ENCODE assay signal across 34 cellular contexts in the genomic region with DNA sequence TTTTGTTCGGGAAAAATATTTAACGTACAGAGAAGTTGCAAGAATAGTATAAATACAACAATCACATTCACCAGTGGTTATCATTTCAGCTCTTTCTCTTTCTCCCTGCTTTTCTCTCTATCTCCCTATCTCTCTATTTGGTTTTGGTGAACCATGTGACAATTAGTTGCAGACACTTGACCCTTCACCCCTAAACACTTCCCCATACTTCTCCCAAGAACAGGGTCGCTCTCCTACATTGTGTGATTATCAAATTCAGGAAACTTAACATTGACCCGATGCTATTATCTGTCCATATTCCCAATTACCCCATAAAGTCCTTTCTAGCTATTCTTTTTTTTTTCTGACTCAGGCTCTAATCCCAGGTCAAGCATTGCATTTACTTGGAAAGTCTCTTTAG. TPM values are rescaled to one million over a fixed set of nuclear protein-coding genes. Genes with fewer than 3 reads are reported as not detected.
"Had no signal": no experiment of that assay in that cellular context is flagged by ENCODE, and none has a peak within 500 bp of the region (broad histone marks: within the 10 kb centered on the region; RNA-seq: fewer than 3 reads in every experiment).

No MANE protein-coding gene starts in this region.

- H3K9me3 Mint-ChIP-seq: activated T-cell treated with anti-CD3 and anti-CD28 coated beads, Interleukin-2, amount 50 U/mL, for 72 hours; natural killer cell treated with Interleukin-12 subunit alpha and Interleukin-12 subunit beta and Interleukin-15 and Interleukin-18, amount 100 ng/mL, for 72 hours; T-helper 1 cell treated with Interleukin-12 subunit alpha and Interleukin-12 subunit beta and Interleukin-4 antibody, amounts not matched to agents 30 μg/mL and 1 μg/mL, for 36 hours had no signal

- DNase-seq: activated CD4-positive, alpha-beta T cell treated with anti-CD3 and anti-CD28 coated beads for 36 hours; activated CD4-positive, alpha-beta T cell treated with anti-CD3 and anti-CD28 coated beads, Interleukin-2, amount 50 U/mL, for 4 hours; activated CD4-positive, CD25-positive, alpha-beta regulatory T cell; activated effector memory CD4-positive, alpha-beta T cell treated with Interleukin-2 at 50 U/mL for 16 hours; activated naive CD4-positive, alpha-beta T cell treated with Interleukin-2 at 50 U/mL for 16 hours; activated T-cell treated with anti-CD3 and anti-CD28 coated beads for 4 hours; activated T-cell treated with anti-CD3 and anti-CD28 coated beads, Interleukin-2, amount 50 U/mL, for 72 hours; adrenal gland; aorta; body of pancreas; cerebellar nuclear complex; colonic mucosa; dorsolateral prefrontal cortex; effector memory CD4-positive, alpha-beta T cell; gastrocnemius medialis; glutamatergic neuron; left lung; mesendoderm; mucosa of descending colon; nucleus accumbens; spleen; stimulated activated naive CD4-positive, alpha-beta T cell; T-helper 9 cell; transverse colon had no signal

- H3K79me2 ChIP-seq: parathyroid adenoma had no signal

- H3K4me3 ChIP-seq: adrenal gland, body of pancreas, colonic mucosa, dorsolateral prefrontal cortex, gastrocnemius medialis, left lung, lung, mucosa of descending colon, right atrium auricular region, spleen, transverse colon had no signal

- H2AFZ ChIP-seq: parathyroid adenoma had no signal

- H3K36me3 Mint-ChIP-seq: activated naive CD8-positive, alpha-beta T cell; natural killer cell treated with Interleukin-12 subunit alpha and Interleukin-12 subunit beta and Interleukin-15 and Interleukin-18, amount 100 ng/mL, for 72 hours had no signal

- H3K27me3 ChIP-seq: adrenal gland, body of pancreas, colonic mucosa, dorsolateral prefrontal cortex, gastrocnemius medialis, left lung, right atrium auricular region, spleen, transverse colon had no signal

- ATAC-seq: activated CD4-positive, alpha-beta T cell treated with anti-CD3 and anti-CD28 coated beads for 36 hours; activated T-cell treated with anti-CD3 and anti-CD28 coated beads, Interleukin-2, amount 50 U/mL, for 72 hours; body of pancreas; gastrocnemius medialis; left lung; mucosa of descending colon; natural killer cell treated with Interleukin-12 subunit alpha and Interleukin-12 subunit beta and Interleukin-15 and Interleukin-18, amount 100 ng/mL, for 72 hours had no signal

- H3K27me3 Mint-ChIP-seq: natural killer cell treated with Interleukin-12 subunit alpha and Interleukin-12 subunit beta and Interleukin-15 and Interleukin-18, amount 100 ng/mL, for 72 hours had no signal

- FAIRE-seq: islet of Langerhans, urothelium cell line had no signal

- H3K9me3 ChIP-seq: adrenal gland, body of pancreas, colonic mucosa, gastrocnemius medialis, left lung, mucosa of descending colon, right atrium auricular region, spleen, transverse colon had no signal

- H3K4me1 Mint-ChIP-seq: activated CD4-positive, alpha-beta T cell treated with anti-CD3 and anti-CD28 coated beads for 36 hours had no signal

- H3K9ac ChIP-seq: parathyroid adenoma had no signal

- H3K36me3 ChIP-seq: adrenal gland, colonic mucosa, gastrocnemius medialis, left lung, right atrium auricular region, spleen, transverse colon had no signal

- H3K27ac ChIP-seq: adrenal gland, colonic mucosa, dorsolateral prefrontal cortex, gastrocnemius medialis, left lung, parathyroid adenoma, right atrium auricular region, spleen, transverse colon had no signal

- H3K4me1 ChIP-seq: colonic mucosa, parathyroid adenoma had no signal

- H3K4me3 Mint-ChIP-seq: activated CD4-positive, alpha-beta T cell treated with anti-CD3 and anti-CD28 coated beads for 36 hours; activated naive CD8-positive, alpha-beta T cell; activated T-cell treated with anti-CD3 and anti-CD28 coated beads, Interleukin-2, amount 50 U/mL, for 72 hours; natural killer cell treated with Interleukin-12 subunit alpha and Interleukin-12 subunit beta and Interleukin-15 and Interleukin-18, amount 100 ng/mL, for 72 hours; T-helper 1 cell treated with Interleukin-12 subunit alpha and Interleukin-12 subunit beta and Interleukin-4 antibody, amounts not matched to agents 30 μg/mL and 1 μg/mL, for 36 hours had no signal

- H3K27ac Mint-ChIP-seq: activated CD4-positive, alpha-beta T cell treated with anti-CD3 and anti-CD28 coated beads for 36 hours; activated naive CD8-positive, alpha-beta T cell; activated T-cell treated with anti-CD3 and anti-CD28 coated beads, Interleukin-2, amount 50 U/mL, for 72 hours; natural killer cell treated with Interleukin-12 subunit alpha and Interleukin-12 subunit beta and Interleukin-15 and Interleukin-18, amount 100 ng/mL, for 72 hours; T-helper 1 cell treated with Interleukin-12 subunit alpha and Interleukin-12 subunit beta and Interleukin-4 antibody, amounts not matched to agents 30 μg/mL and 1 μg/mL, for 36 hours had no signal

RNA-seq across cellular contexts. Expression of gene ATP5MGL, which starts 13.6 kb away (rescaled TPM):
- total RNA-seq: body of pancreas, epithelial cell of proximal tubule, gastrocnemius medialis, myocyte, right atrium auricular region had no signal
- polyA plus RNA-seq: adrenal gland, aorta, spleen had no signal
